ENCODE assay signal across 11 cellular contexts in the genomic region with DNA sequence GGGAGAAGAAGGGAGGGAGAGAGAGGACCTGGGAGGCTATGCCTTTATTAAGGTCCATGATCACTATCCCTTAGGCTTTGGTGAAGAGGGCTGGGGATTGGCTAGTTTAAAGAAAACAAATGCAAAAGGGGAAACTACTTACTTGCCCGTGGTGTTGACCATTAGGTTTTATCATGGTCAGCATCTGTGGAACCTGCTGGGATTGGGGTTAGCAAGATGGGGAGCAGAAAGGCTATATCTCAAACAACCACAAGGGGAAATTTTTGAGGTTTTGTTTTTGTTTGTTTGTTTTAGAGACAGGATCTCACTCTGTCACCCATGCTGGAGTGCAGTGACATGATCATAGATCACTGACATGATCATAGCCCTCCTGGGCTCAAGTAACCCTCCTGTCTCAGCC. TPM values are rescaled to one million over a fixed set of nuclear protein-coding genes. Genes with fewer than 3 reads are reported as not detected.
DNase-seq lines count a peak whose midpoint lies in the region; ATAC-seq, FAIRE-seq and TF ChIP-seq lines count a peak whose summit lies in the region.
"Had no signal": no experiment of that assay in that cellular context is flagged by ENCODE, and none has a peak within 500 bp of the region (broad histone marks: within the 10 kb centered on the region; RNA-seq: fewer than 3 reads in every experiment).

No MANE protein-coding gene starts in this region.

- H3K4me2 ChIP-seq in GM23248 (ENCODE audit: unreplicated experiment) (peak overlapping the region; percentile 42), HepG2 (ENCODE audit: low read depth, low read length) (no peak overlapping the region)

- peaks cover 11% of the 10 kb centered on the region for H3K4me1 Mint-ChIP-seq in T-helper 2 cell treated with Interferon-gamma antibody and Interleukin-4, amounts not matched to agents 5 μg/mL and 100 μg/mL, for 36 hours (ENCODE audit: low read depth)

- H3K79me2 ChIP-seq in GM23248 (ENCODE audit: insufficient read depth) (no peaks in the 10 kb centered on the region), HepG2 (ENCODE audit: insufficient read depth, low read length) (no peaks in the 10 kb centered on the region)

- no peak for FAIRE-seq in HepG2 (lab: Jason Lieb, UNC)

- H3K4me3 ChIP-seq in GM23248 (no peak overlapping the region), HepG2 (replicated peaks in 1 of 3; ENCODE audit: insufficient read depth in 1 of 3, low read depth in 2 of 3, low read length in 3 of 3) (no peak overlapping the region)
- H3K4me3 ChIP-seq: ovary had no signal

- in situ Hi-C loops in GM23248 (cut with MboI) (no loop called here), HepG2 (cut with HindIII; ENCODE audit: extremely low pct_ligation_motif_present, low pct_unique_long_range_greater_than_20kb) (no loop called here)

- H3F3A ChIP-seq in GM23248 (ENCODE audit: insufficient read depth), result peaks cover 46% of the 10 kb centered on the region

- H3K36me3 ChIP-seq in GM23248 (ENCODE audit: low read depth), result no peaks in the 10 kb centered on the region
- H3K36me3 ChIP-seq in HepG2 (replicated peaks in 1 of 2; ENCODE audit: control insufficient read depth in 1 of 2, insufficient read depth in 2 of 2, low read length in 2 of 2), result no peaks in the 10 kb centered on the region
- H3K36me3 ChIP-seq: ovary had no signal

- no peak for TF ChIP-seq CTCF in HepG2 (CRISPR knock-in tag; IDR thresholded peaks at IDR 0.05)

- intact Hi-C loops in HepG2 (cut with micrococcal nuclease; ENCODE audit: unreplicated experiment), result no loop called here
- intact Hi-C loops in posterior vena cava (cut with DNase I), result no loop called here

- no peaks in the 10 kb centered on the region for H3K36me3 Mint-ChIP-seq in T-helper 2 cell treated with Interferon-gamma antibody and Interleukin-4, amounts not matched to agents 5 μg/mL and 100 μg/mL, for 36 hours (ENCODE audit: low read depth)

- POLR2A ChIA-PET in HepG2 (lab: Yijun Ruan, JAX), result no interaction called here

- H3K4me1 ChIP-seq in GM23248 (ENCODE audit: insufficient read depth) (peaks cover 64% of the 10 kb centered on the region), HepG2 (ENCODE audit: insufficient read depth, low read length) (peaks cover 38% of the 10 kb centered on the region)

- H3K27ac Mint-ChIP-seq in T-helper 2 cell treated with Interferon-gamma antibody and Interleukin-4, amounts not matched to agents 5 μg/mL and 100 μg/mL, for 36 hours, result no peak overlapping the region

- no peak overlapping the region for H3K4me3 Mint-ChIP-seq in T-helper 2 cell treated with Interferon-gamma antibody and Interleukin-4, amounts not matched to agents 5 μg/mL and 100 μg/mL, for 36 hours

- TF ChIP-seq RAD21 in HepG2 (CRISPR knock-in tag; IDR thresholded peaks at IDR 0.05), result no peak

- H3K9me2 ChIP-seq in GM23248 (ENCODE audit: insufficient read depth), result no peaks in the 10 kb centered on the region

- H3K27ac ChIP-seq in GM23248 (peak overlapping the region; percentile 67), HepG2 (ENCODE audit: extremely low read length, insufficient read depth, low read length) (no peak overlapping the region)
- H3K27ac ChIP-seq: ovary had no signal

- TF ChIP-seq EP300 in HepG2 (IDR thresholded peaks at IDR 0.05; ENCODE audit: low read depth in 2 of 2, low read length in 2 of 2) (no peak), HepG2 (CRISPR knock-in tag; IDR thresholded peaks at IDR 0.05; ENCODE audit: borderline replicate concordance) (no peak)

- H4K20me1 ChIP-seq in GM23248 (ENCODE audit: insufficient read depth) (no peaks in the 10 kb centered on the region), HepG2 (ENCODE audit: insufficient read depth, low read length) (no peaks in the 10 kb centered on the region)

- H3K9me3 ChIP-seq in GM23248 (ENCODE audit: low read depth), result no peaks in the 10 kb centered on the region
- H3K9me3 ChIP-seq in HepG2 (ENCODE audit: low read length), result no peaks in the 10 kb centered on the region
- H3K9me3 ChIP-seq: ovary had no signal

- DNase-seq in GM23248 (no peak), OCI-M1 (lab: John Stamatoyannopoulos, UW) (peak; percentile 51), HepG2 (ENCODE audit: low spot score) (no peak), hepatic stellate cell (ENCODE audit: low spot score) (no peak), SIG-M5 (lab: John Stamatoyannopoulos, UW) (no peak), posterior vena cava (ENCODE audit: low spot score) (no peak)
- no peak for DNase-seq in T-helper 2 cell treated with Interferon-gamma antibody and Interleukin-4, amounts not matched to agents 5 μg/mL and 100 μg/mL, for 36 hours (ENCODE audit: low spot score)
- DNase-seq: H7, ovary, Right ventricle myocardium superior had no signal

- ATAC-seq in GM18502 (IDR thresholded peaks at IDR 0.05; ENCODE audit: poor library complexity, unreplicated experiment) (peak; percentile 72), HepG2 (peak; percentile 45)

- no TSS peak for BruUV-seq in HepG2 (replicated peaks; lab: Mats Ljungman, UMichigan)

- CTCF ChIA-PET in HepG2 (lab: Yijun Ruan, JAX; ENCODE audit: low intra/inter-chr PET ratio, low total read pairs), result no interaction called here

- H3K9me3 Mint-ChIP-seq in T-helper 2 cell treated with Interferon-gamma antibody and Interleukin-4, amounts not matched to agents 5 μg/mL and 100 μg/mL, for 36 hours, result no peaks in the 10 kb centered on the region

- H3K9ac ChIP-seq in GM23248 (no peak overlapping the region), HepG2 (ENCODE audit: insufficient read depth, low read depth, low read length) (no peak overlapping the region)

- TF ChIP-seq POLR2A in HepG2 (IDR thresholded peaks at IDR 0.05; ENCODE audit: insufficient read depth in 1 of 2, low read depth in 2 of 2, low read length in 2 of 2), result no peak

- peaks cover 38% of the 10 kb centered on the region for H3K27me3 Mint-ChIP-seq in T-helper 2 cell treated with Interferon-gamma antibody and Interleukin-4, amounts not matched to agents 5 μg/mL and 100 μg/mL, for 36 hours (ENCODE audit: low read depth)

- WGBS in GM23248 (ENCODE audit: low coverage in 1 of 2, low lambda C conversion rate in 2 of 2, missing lambda C conversion rate in 2 of 2), 2 experiments, result 84 to 95% methylated on average over 1 of the region's 1 CpG
- whole genome bisulfite sequencing in HepG2 (ENCODE audit: low lambda C conversion rate), result 89% methylated on average over 1 of the region's 1 CpG

- H3K27me3 ChIP-seq in GM23248 (replicated peaks; ENCODE audit: insufficient read depth), result no peaks in the 10 kb centered on the region
- no peaks in the 10 kb centered on the region for H3K27me3 ChIP-seq in HepG2 (ENCODE audit: control insufficient read depth in 1 of 2, insufficient read depth in 2 of 2, low read length in 2 of 2)
- H3K27me3 ChIP-seq: ovary had no signal

- H2AFZ ChIP-seq in GM23248, result no peak overlapping the region
- no peak overlapping the region for H2AFZ ChIP-seq in HepG2 (ENCODE audit: low read length)

TF ChIP-seq in HepG2, 621 proteins besides CTCF, POLR2A, EP300 and RAD21:
- TF ChIP-seq ZBTB42 (CRISPR knock-in tag; IDR thresholded peaks at IDR 0.05), result no peak
TF ChIP-seq in HepG2: peak in this region for 0.

RNA-seq across cellular contexts. Expression of gene RAD23B, which starts 9.0 kb away (rescaled TPM):
- total RNA-seq in GM23248 (2014; rRNA removed; shearing (Covaris generic)), result 122 and 124 TPM in 2 replicates
- polyA plus RNA-seq in GM23248 (2016; fragmentation: Nextera tagmentation; extraction: Ambion mirVana) (16.8 and 18.9 TPM in 2 replicates), HepG2 (2011; rRNA removed) (156 and 162 TPM in 2 replicates)
- total RNA-seq in HepG2 (2016; rRNA removed; fragmentation: Illumina TruSeq; extraction: Trizol) (133 and 159 TPM in 2 replicates), posterior vena cava (10 to 100 TPM; 79.8 to 89.2 TPM)
- 59.7 and 60.0 TPM in 2 replicates for total RNA-seq in HepG2 (2016; cell fraction: cytosol; rRNA removed; fragmentation: Illumina TruSeq; extraction: Trizol; ENCODE audit: low read depth)
- total RNA-seq in HepG2 (2016; cell fraction: insoluble cytoplasmic fraction; rRNA removed; fragmentation: Illumina TruSeq; extraction: Trizol), result 128 and 156 TPM in 2 replicates
- 120 and 126 TPM in 2 replicates for total RNA-seq in HepG2 (2016; cell fraction: membrane; rRNA removed; fragmentation: Illumina TruSeq; extraction: Trizol)
- total RNA-seq in HepG2 (2016; cell fraction: nucleus; rRNA removed; fragmentation: Illumina TruSeq; extraction: Trizol), result 62.9 and 65.9 TPM in 2 replicates
- 93.8 and 114 TPM in 2 replicates for polyA plus RNA-seq in HepG2 (2011; cell fraction: cytosol; rRNA removed)
- 25.3 and 25.6 TPM in 2 replicates for polyA plus RNA-seq in HepG2 (2011; cell fraction: nucleus; rRNA removed)
- polyA plus RNA-seq in HepG2 (2012), result 90.7 and 110 TPM in 2 replicates
- 26.3 and 31.4 TPM in 2 replicates for polyA plus RNA-seq in HepG2 (2016; cell fraction: cytosol; fragmentation: Illumina TruSeq; extraction: Trizol; ENCODE audit: low read depth)
- 185 and 198 TPM in 2 replicates for polyA plus RNA-seq in HepG2 (2016; cell fraction: insoluble cytoplasmic fraction; fragmentation: Illumina TruSeq; extraction: Trizol; ENCODE audit: low read depth)
- 79.8 and 80.6 TPM in 2 replicates for polyA plus RNA-seq in HepG2 (2016; cell fraction: membrane; fragmentation: Illumina TruSeq; extraction: Trizol; ENCODE audit: low read depth)
- 67.0 and 71.9 TPM in 2 replicates for polyA plus RNA-seq in HepG2 (2016; cell fraction: nucleus; fragmentation: Illumina TruSeq; extraction: Trizol; ENCODE audit: insufficient read depth, low read depth)
- 270 and 278 TPM in 2 replicates for polyA minus RNA-seq in HepG2 (2011; rRNA and poly(A)+ RNA removed; ENCODE audit: low replicate concordance)
- 139 and 149 TPM in 2 replicates for polyA minus RNA-seq in HepG2 (2011; cell fraction: cytosol; rRNA and poly(A)+ RNA removed)
- polyA minus RNA-seq in HepG2 (2011; cell fraction: nucleus; rRNA and poly(A)+ RNA removed), result 85.5 and 87.8 TPM in 2 replicates
